Comparison of ENCODE assay signal across 12 cellular contexts in the genomic region with DNA sequence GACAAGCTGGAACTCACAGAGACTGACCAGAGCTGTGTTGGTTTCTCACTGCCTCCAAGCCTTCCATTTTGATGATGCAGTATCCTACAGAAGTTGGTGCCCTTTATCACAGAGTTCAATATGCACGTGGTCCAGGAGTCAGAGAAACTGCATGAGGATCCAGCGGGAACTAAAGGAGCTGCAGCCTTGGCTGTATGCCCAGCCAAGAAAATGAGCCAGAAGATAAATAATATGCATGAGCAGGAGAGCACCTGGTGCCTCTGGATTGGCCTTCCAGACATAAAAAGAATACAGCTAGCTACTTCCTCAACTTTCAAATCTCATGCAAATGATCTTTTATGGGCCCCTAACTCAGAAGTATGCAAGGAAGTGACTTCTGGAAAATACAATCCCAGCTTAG. TPM values are rescaled to one million over a fixed set of nuclear protein-coding genes. Genes with fewer than 3 reads are reported as not detected.
A peak's percentile ranks its signal among the peaks of the same experiment; 100 is the strongest.
DNase-seq lines count a peak whose midpoint lies in the region; ATAC-seq and TF ChIP-seq lines count a peak whose summit lies in the region.
"Had no signal": no experiment of that assay in that cellular context is flagged by ENCODE, and none has a peak within 500 bp of the region (broad histone marks: within the 10 kb centered on the region; RNA-seq: fewer than 3 reads in every experiment).

No MANE protein-coding gene starts in this region.

- 14 to 22% (median 19%) methylated on average over 2 of the region's 2 CpGs for WGBS in adrenal gland, 4 donors
- 29 to 44% methylated on average over 2 of the region's 2 CpGs for WGBS in tibial nerve, 2 donors

- CTCF ChIA-PET in naive thymus-derived CD4-positive, alpha-beta T cell (lab: Charles Lee): no interaction called here

- TF ChIP-seq CTCF in adrenal gland (IDR thresholded peaks at IDR 0.05) (no peak), tibial nerve (IDR thresholded peaks at IDR 0.05) (no peak)

- H3K36me3 ChIP-seq in MG63: no peaks in the 10 kb centered on the region
- no peaks in the 10 kb centered on the region for H3K36me3 ChIP-seq in adrenal gland (replicated peaks in 1 of 2)
- H3K36me3 ChIP-seq in tibial nerve: no peaks in the 10 kb centered on the region
- no peaks in the 10 kb centered on the region for H3K36me3 ChIP-seq in naive thymus-derived CD4-positive, alpha-beta T cell (ENCODE audit: control insufficient read depth in 2 of 3, insufficient read depth in 3 of 3, low read length in 3 of 3)

- no peak overlapping the region for H3K27ac Mint-ChIP-seq in naive thymus-derived CD4-positive, alpha-beta T cell
- H3K27ac Mint-ChIP-seq: CD8-positive, alpha-beta T cell had no signal

- H3K9me3 ChIP-seq in MG63: no peaks in the 10 kb centered on the region
- H3K9me3 ChIP-seq in adrenal gland (replicated peaks in 1 of 3): no peaks in the 10 kb centered on the region
- H3K9me3 ChIP-seq in tibial nerve: no peaks in the 10 kb centered on the region
- H3K9me3 ChIP-seq in naive thymus-derived CD4-positive, alpha-beta T cell (ENCODE audit: control insufficient read depth in 2 of 3, low read length in 3 of 3): no peaks in the 10 kb centered on the region

- peak; percentile 73 for DNase-seq in DMS53 (lab: John Stamatoyannopoulos, UW)
- DNase-seq in MG63: peak; percentile 5
- peak; percentile 14 to 53 (median 22) for DNase-seq in adrenal gland
- DNase-seq in left colon: peak; percentile 62 to 69
- no peak for DNase-seq in tibial nerve (ENCODE audit: low spot score in 2 of 2)
- DNase-seq in naive thymus-derived CD4-positive, alpha-beta T cell: no peak
- no peak for DNase-seq in cerebellar cortex (ENCODE audit: low spot score)
- DNase-seq: activated CD4-positive, alpha-beta T cell treated with anti-CD3 and anti-CD28 coated beads for 48 hours; CD8-positive, alpha-beta T cell; NCI-H187 had no signal

- peaks cover 0 to 4% (median 0%) of the 10 kb centered on the region in 5 donors for H3K36me3 Mint-ChIP-seq in naive thymus-derived CD4-positive, alpha-beta T cell
- H3K36me3 Mint-ChIP-seq: CD8-positive, alpha-beta T cell had no signal

- H3K4me3 ChIP-seq in MG63 (no peak overlapping the region), adrenal gland (no peak overlapping the region), tibial nerve (no peak overlapping the region)
- no peak overlapping the region for H3K4me3 ChIP-seq in naive thymus-derived CD4-positive, alpha-beta T cell (ENCODE audit: low read length)
- H3K4me3 ChIP-seq: coronary artery had no signal

- ATAC-seq in left colon (peak; percentile 97), HG03432 (IDR thresholded peaks at IDR 0.05; ENCODE audit: unreplicated experiment) (no peak)
- ATAC-seq in naive thymus-derived CD4-positive, alpha-beta T cell: no peak
- ATAC-seq: CD8-positive, alpha-beta T cell had no signal

- no peak for TF ChIP-seq EP300 in tibial nerve (IDR thresholded peaks at IDR 0.05)

- no peaks in the 10 kb centered on the region for H3K27me3 ChIP-seq in MG63
- H3K27me3 ChIP-seq in adrenal gland: no peaks in the 10 kb centered on the region
- H3K27me3 ChIP-seq in tibial nerve: no peaks in the 10 kb centered on the region
- no peaks in the 10 kb centered on the region for H3K27me3 ChIP-seq in naive thymus-derived CD4-positive, alpha-beta T cell (ENCODE audit: control insufficient read depth in 2 of 2, insufficient read depth in 2 of 2, low read length in 2 of 2)

- H3K4me1 ChIP-seq in adrenal gland (replicated peaks in 1 of 2) (no peaks in the 10 kb centered on the region), tibial nerve (no peaks in the 10 kb centered on the region)
- no peaks in the 10 kb centered on the region for H3K4me1 ChIP-seq in naive thymus-derived CD4-positive, alpha-beta T cell (ENCODE audit: control insufficient read depth in 2 of 2, insufficient read depth in 2 of 2, low read length in 2 of 2)

- H3K27ac ChIP-seq in adrenal gland: no peak overlapping the region
- no peak overlapping the region for H3K27ac ChIP-seq in tibial nerve
- H3K27ac ChIP-seq in naive thymus-derived CD4-positive, alpha-beta T cell (ENCODE audit: low read depth, low read length): no peak overlapping the region
- H3K27ac ChIP-seq: coronary artery had no signal

- no peak overlapping the region for H3K4me3 Mint-ChIP-seq in naive thymus-derived CD4-positive, alpha-beta T cell
- H3K4me3 Mint-ChIP-seq: CD8-positive, alpha-beta T cell had no signal

- peaks cover 2 to 30% (median 17%) of the 10 kb centered on the region in 5 donors for H3K27me3 Mint-ChIP-seq in naive thymus-derived CD4-positive, alpha-beta T cell

- POLR2A ChIA-PET in naive thymus-derived CD4-positive, alpha-beta T cell (lab: Charles Lee): no interaction called here

- intact Hi-C loops in adrenal gland (cut with DNase I): no loop called here
- intact Hi-C loops in left colon (cut with DNase I, micrococcal nuclease): no loop called here
- intact Hi-C loops in naive thymus-derived CD4-positive, alpha-beta T cell (cut with micrococcal nuclease): no loop called here

- H3K9me3 Mint-ChIP-seq in naive thymus-derived CD4-positive, alpha-beta T cell: peaks cover 0 to 6% (median 2%) of the 10 kb centered on the region in 11 donors

- TF ChIP-seq POLR2A in adrenal gland (IDR thresholded peaks at IDR 0.05): no peak
- no peak for TF ChIP-seq POLR2A in tibial nerve (IDR thresholded peaks at IDR 0.05)

- no peaks in the 10 kb centered on the region for H3K4me1 Mint-ChIP-seq in naive thymus-derived CD4-positive, alpha-beta T cell

RNA-seq across cellular contexts. Expression of a gene that starts 44.3 kb away (rescaled TPM):
- total RNA-seq in MG63 (2014; rRNA removed; shearing (Covaris generic); ENCODE audit: low replicate concordance): 1.4 and 3.1 TPM in 2 replicates
- 10 to 100 TPM in 2 of 8 donors, 1 to 10 TPM in 6; 3.1 to 11.4 (median 6.3) TPM for total RNA-seq in adrenal gland
- polyA plus RNA-seq in adrenal gland: 1 to 10 TPM; 3.1 to 8.1 (median 7.8) TPM
- total RNA-seq in left colon: 1 to 10 TPM; 3.0 to 3.1 TPM
- total RNA-seq in tibial nerve: 10 to 100 TPM in 3 of 4 donors, 1 to 10 TPM in 1; 9.8 to 15.6 (median 10.7) TPM
- under 1 TPM in 2 of 5 experiments, not detected in 3; 0.11 to 0.56 TPM for total RNA-seq in naive thymus-derived CD4-positive, alpha-beta T cell
- polyA plus RNA-seq in naive thymus-derived CD4-positive, alpha-beta T cell: under 1 TPM in 1 of 2 donors, not detected in 1; 0.06 TPM

Comparison
In these comparisons a context has a peak if more than half of its experiments do, and no peak if none do; other contexts are left out.
1. DNase-seq: peak in DMS53 (single experiment), MG63 (single experiment), adrenal gland (7 of 7) and left colon (2 of 2); none in tibial nerve (0 of 2), naive thymus-derived CD4-positive, alpha-beta T cell (0 of 9) and cerebellar cortex (single experiment).